In genomic region chr15:44087578-44088190, GRCh38 we compare ENCODE assay signal across 1 cellular context.
TF ChIP-seq lines count a peak whose summit lies in the region.

No MANE protein-coding gene starts in this region.

TF ChIP-seq in WTC11, 78 proteins besides CTCF, POLR2A, EP300 and RAD21 (continued from another document):
- TF ChIP-seq STAT6 (CRISPR knock-in tag; conservative IDR thresholded peaks at IDR 0.05; ENCODE audit: low read depth): no peak
- TF ChIP-seq, protein P1, sequence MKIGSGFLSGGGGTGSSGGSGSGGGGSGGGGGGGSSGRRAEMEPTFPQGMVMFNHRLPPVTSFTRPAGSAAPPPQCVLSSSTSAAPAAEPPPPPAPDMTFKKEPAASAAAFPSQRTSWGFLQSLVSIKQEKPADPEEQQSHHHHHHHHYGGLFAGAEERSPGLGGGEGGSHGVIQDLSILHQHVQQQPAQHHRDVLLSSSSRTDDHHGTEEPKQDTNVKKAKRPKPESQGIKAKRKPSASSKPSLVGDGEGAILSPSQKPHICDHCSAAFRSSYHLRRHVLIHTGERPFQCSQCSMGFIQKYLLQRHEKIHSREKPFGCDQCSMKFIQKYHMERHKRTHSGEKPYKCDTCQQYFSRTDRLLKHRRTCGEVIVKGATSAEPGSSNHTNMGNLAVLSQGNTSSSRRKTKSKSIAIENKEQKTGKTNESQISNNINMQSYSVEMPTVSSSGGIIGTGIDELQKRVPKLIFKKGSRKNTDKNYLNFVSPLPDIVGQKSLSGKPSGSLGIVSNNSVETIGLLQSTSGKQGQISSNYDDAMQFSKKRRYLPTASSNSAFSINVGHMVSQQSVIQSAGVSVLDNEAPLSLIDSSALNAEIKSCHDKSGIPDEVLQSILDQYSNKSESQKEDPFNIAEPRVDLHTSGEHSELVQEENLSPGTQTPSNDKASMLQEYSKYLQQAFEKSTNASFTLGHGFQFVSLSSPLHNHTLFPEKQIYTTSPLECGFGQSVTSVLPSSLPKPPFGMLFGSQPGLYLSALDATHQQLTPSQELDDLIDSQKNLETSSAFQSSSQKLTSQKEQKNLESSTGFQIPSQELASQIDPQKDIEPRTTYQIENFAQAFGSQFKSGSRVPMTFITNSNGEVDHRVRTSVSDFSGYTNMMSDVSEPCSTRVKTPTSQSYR (CRISPR knock-in tag; IDR thresholded peaks at IDR 0.05): no peak
- no peak for TF ChIP-seq ZNF232 (CRISPR knock-in tag; IDR thresholded peaks at IDR 0.05)
- TF ChIP-seq JAZF1 (CRISPR knock-in tag; IDR thresholded peaks at IDR 0.05): no peak
- no peak for TF ChIP-seq NFATC4 (CRISPR knock-in tag; IDR thresholded peaks at IDR 0.05)
- no peak for TF ChIP-seq NR3C1 (CRISPR knock-in tag; conservative IDR thresholded peaks at IDR 0.05; ENCODE audit: low read depth)
- no peak for TF ChIP-seq FOXJ3 (CRISPR knock-in tag; IDR thresholded peaks at IDR 0.05; ENCODE audit: borderline replicate concordance)
